21 cellular contexts compared by ENCODE assay signal in genomic region chr6:149383371-149383770, GRCh38. TPM values are rescaled to one million over a fixed set of nuclear protein-coding genes. Genes with fewer than 3 reads are reported as not detected.
DNase-seq lines count a peak whose midpoint lies in the region; ATAC-seq and TF ChIP-seq lines count a peak whose summit lies in the region.
"Had no signal": no experiment of that assay in that cellular context is flagged by ENCODE, and none has a peak within 500 bp of the region (broad histone marks: within the 10 kb centered on the region; RNA-seq: fewer than 3 reads in every experiment).

No MANE protein-coding gene starts in this region.

- TF ChIP-seq CTCF in WTC11 (IDR thresholded peaks at IDR 0.05): no peak

- DNase-seq in activated naive CD4-positive, alpha-beta T cell treated with anti-CD3 and anti-CD28 coated beads, Interleukin-2, amount 50 U/mL, for 16 hours: no peak
- DNase-seq in WTC11 (ENCODE audit: low spot score): no peak
- DNase-seq in effector memory CD8-positive, alpha-beta T cell: no peak
- no peak for DNase-seq in stimulated activated effector memory CD8-positive, alpha-beta T cell treated with anti-CD3 and anti-CD28 coated beads, Interleukin-12 subunit alpha, Interleukin-12 subunit beta, amount 100 ng/mL, for 72 hours (ENCODE audit: low spot score in 2 of 2)
- DNase-seq: ACHN, C1 segment of cervical spinal cord, DMS79, H7, HFFc6, Karpas-422, NCI-H1436, NCI-H1930, NCI-H226, NCI-H526, PC-3, RPMI8226, SIG-M5 had no signal

- POLR2A ChIA-PET in WTC11 (lab: Charles Lee): no interaction called here

- no peak for ATAC-seq in WTC11
- ATAC-seq in effector memory CD8-positive, alpha-beta T cell (replicated peaks): no peak
- ATAC-seq in stimulated activated effector memory CD8-positive, alpha-beta T cell treated with anti-CD3 and anti-CD28 coated beads, Interleukin-12 subunit alpha, Interleukin-12 subunit beta, amount 100 ng/mL, for 72 hours: no peak
- no peak for ATAC-seq in HG02870 (IDR thresholded peaks at IDR 0.05; ENCODE audit: unreplicated experiment)
- no peak for ATAC-seq in GM21360 (IDR thresholded peaks at IDR 0.05; ENCODE audit: unreplicated experiment)
- ATAC-seq: PC-3 had no signal

- peak overlapping the region; percentile 71 for H3K27ac Mint-ChIP-seq in activated naive CD4-positive, alpha-beta T cell treated with anti-CD3 and anti-CD28 coated beads, Interleukin-2, amount 50 U/mL, for 24 hours
- H3K27ac Mint-ChIP-seq in WTC11: peak overlapping the region; percentile 46; the same call in 1 of the 2 replicates
- H3K27ac Mint-ChIP-seq in effector memory CD8-positive, alpha-beta T cell: peak overlapping the region; percentile 46 to 49
- peak overlapping the region; percentile 41 for H3K27ac Mint-ChIP-seq in stimulated activated effector memory CD8-positive, alpha-beta T cell treated with anti-CD3 and anti-CD28 coated beads, Interleukin-12 subunit alpha, Interleukin-12 subunit beta, amount 100 ng/mL, for 72 hours
- H3K27ac Mint-ChIP-seq: HFFc6 had no signal

- H3K27me3 Mint-ChIP-seq in activated naive CD4-positive, alpha-beta T cell treated with anti-CD3 and anti-CD28 coated beads, Interleukin-2, amount 50 U/mL, for 24 hours: no peaks in the 10 kb centered on the region
- no peaks in the 10 kb centered on the region for H3K27me3 Mint-ChIP-seq in WTC11 (ENCODE audit: low read depth)
- no peaks in the 10 kb centered on the region for H3K27me3 Mint-ChIP-seq in effector memory CD8-positive, alpha-beta T cell
- H3K27me3 Mint-ChIP-seq: IgD-negative memory B cell had no signal

- H3K9me3 Mint-ChIP-seq in activated naive CD4-positive, alpha-beta T cell treated with anti-CD3 and anti-CD28 coated beads, Interleukin-2, amount 50 U/mL, for 24 hours: peaks cover 9% of the 10 kb centered on the region
- peaks cover 3% of the 10 kb centered on the region for H3K9me3 Mint-ChIP-seq in WTC11
- peaks cover 1 to 8% of the 10 kb centered on the region in 2 donors for H3K9me3 Mint-ChIP-seq in effector memory CD8-positive, alpha-beta T cell
- peaks cover 7% of the 10 kb centered on the region for H3K9me3 Mint-ChIP-seq in stimulated activated effector memory CD8-positive, alpha-beta T cell treated with anti-CD3 and anti-CD28 coated beads, Interleukin-12 subunit alpha, Interleukin-12 subunit beta, amount 100 ng/mL, for 72 hours

- peaks cover 75% of the 10 kb centered on the region for H3K4me1 Mint-ChIP-seq in activated naive CD4-positive, alpha-beta T cell treated with anti-CD3 and anti-CD28 coated beads, Interleukin-2, amount 50 U/mL, for 24 hours
- H3K4me1 Mint-ChIP-seq in WTC11: no peaks in the 10 kb centered on the region; the same call in 1 of the 2 replicates
- peaks cover 25 to 40% of the 10 kb centered on the region in 2 donors for H3K4me1 Mint-ChIP-seq in effector memory CD8-positive, alpha-beta T cell (ENCODE audit: low read depth in 2 of 2)
- peaks cover 64% of the 10 kb centered on the region for H3K4me1 Mint-ChIP-seq in stimulated activated effector memory CD8-positive, alpha-beta T cell treated with anti-CD3 and anti-CD28 coated beads, Interleukin-12 subunit alpha, Interleukin-12 subunit beta, amount 100 ng/mL, for 72 hours

- peaks cover 63% of the 10 kb centered on the region for H3K36me3 Mint-ChIP-seq in activated naive CD4-positive, alpha-beta T cell treated with anti-CD3 and anti-CD28 coated beads, Interleukin-2, amount 50 U/mL, for 24 hours
- H3K36me3 Mint-ChIP-seq in WTC11: peaks cover 29% of the 10 kb centered on the region
- peaks cover 45% of the 10 kb centered on the region for H3K36me3 Mint-ChIP-seq in effector memory CD8-positive, alpha-beta T cell (ENCODE audit: insufficient read depth)
- H3K36me3 Mint-ChIP-seq in stimulated activated effector memory CD8-positive, alpha-beta T cell treated with anti-CD3 and anti-CD28 coated beads, Interleukin-12 subunit alpha, Interleukin-12 subunit beta, amount 100 ng/mL, for 72 hours: peaks cover 100% of the 10 kb centered on the region

- no peak overlapping the region for H3K4me3 Mint-ChIP-seq in activated naive CD4-positive, alpha-beta T cell treated with anti-CD3 and anti-CD28 coated beads, Interleukin-2, amount 50 U/mL, for 24 hours
- H3K4me3 Mint-ChIP-seq in WTC11: no peak overlapping the region
- H3K4me3 Mint-ChIP-seq in effector memory CD8-positive, alpha-beta T cell: no peak overlapping the region
- H3K4me3 Mint-ChIP-seq in stimulated activated effector memory CD8-positive, alpha-beta T cell treated with anti-CD3 and anti-CD28 coated beads, Interleukin-12 subunit alpha, Interleukin-12 subunit beta, amount 100 ng/mL, for 72 hours: no peak overlapping the region
- H3K4me3 Mint-ChIP-seq: HFFc6, IgD-negative memory B cell had no signal

- CTCF ChIA-PET in WTC11 (lab: Charles Lee): no interaction called here

TF ChIP-seq in WTC11, 78 proteins besides CTCF, POLR2A, EP300 and RAD21:
- no peak for TF ChIP-seq GABPB1 (CRISPR knock-in tag; IDR thresholded peaks at IDR 0.05)
- no peak for TF ChIP-seq NR3C1 (CRISPR knock-in tag; conservative IDR thresholded peaks at IDR 0.05; ENCODE audit: low read depth)
- TF ChIP-seq STAT6 (CRISPR knock-in tag; conservative IDR thresholded peaks at IDR 0.05; ENCODE audit: low read depth): no peak
- no peak for TF ChIP-seq RELA (CRISPR knock-in tag; IDR thresholded peaks at IDR 0.05; ENCODE audit: borderline replicate concordance)
- no peak for TF ChIP-seq ZNF671 (CRISPR knock-in tag; IDR thresholded peaks at IDR 0.05)
- TF ChIP-seq ATF2 (CRISPR knock-in tag; IDR thresholded peaks at IDR 0.05; ENCODE audit: borderline replicate concordance, low read depth): no peak
- TF ChIP-seq ZNF317 (CRISPR knock-in tag; IDR thresholded peaks at IDR 0.05; ENCODE audit: borderline replicate concordance, low read depth): no peak
- TF ChIP-seq ZNF138 (CRISPR knock-in tag; conservative IDR thresholded peaks at IDR 0.05): no peak
- TF ChIP-seq TEAD4 (CRISPR knock-in tag; IDR thresholded peaks at IDR 0.05): no peak
- no peak for TF ChIP-seq ZNF263 (CRISPR knock-in tag; IDR thresholded peaks at IDR 0.05; ENCODE audit: low read depth)
- no peak for TF ChIP-seq USF2 (CRISPR knock-in tag; IDR thresholded peaks at IDR 0.05)

RNA-seq across cellular contexts. Expression of gene SUMO4, which starts 16.7 kb away (rescaled TPM):
- total RNA-seq in WTC11 (2021): 0.55 to 1.2 TPM (median 0.73 TPM) in 3 replicates
